11 cellular contexts compared by ENCODE assay signal in genomic region chr1:24417681-24418080, GRCh38. TPM values are rescaled to one million over a fixed set of nuclear protein-coding genes. Genes with fewer than 3 reads are reported as not detected.
DNase-seq lines count a peak whose midpoint lies in the region; ATAC-seq, FAIRE-seq and TF ChIP-seq lines count a peak whose summit lies in the region.
"Had no signal": no experiment of that assay in that cellular context is flagged by ENCODE, and none has a peak within 500 bp of the region (broad histone marks: within the 10 kb centered on the region; RNA-seq: fewer than 3 reads in every experiment).

No MANE protein-coding gene starts in this region.

- H3K36me3 Mint-ChIP-seq in CD4-positive, alpha-beta T cell (ENCODE audit: low read depth), result peaks cover 65% of the 10 kb centered on the region

- peaks cover 48% of the 10 kb centered on the region for H3K79me2 ChIP-seq in Karpas-422 (ENCODE audit: low read length)

- H3K9me3 Mint-ChIP-seq in CD4-positive, alpha-beta T cell, result no peaks in the 10 kb centered on the region
- H3K9me3 Mint-ChIP-seq: naive B cell had no signal

- peak overlapping the region; percentile 81; the same call in 1 of the 2 replicates for H3K4me3 ChIP-seq in Karpas-422 (ENCODE audit: low read length)
- H3K4me3 ChIP-seq in muscle layer of duodenum (ENCODE audit: low read depth in 1 of 2, low read length in 2 of 2), result peak overlapping the region; percentile 13 to 95
- H3K4me3 ChIP-seq in dorsolateral prefrontal cortex, result peak overlapping the region in 15 of 59 donors; percentile 14 to 87 (median 79)
- H3K4me3 ChIP-seq in pancreas, result no peak overlapping the region

- peak overlapping the region; percentile 72 for H3K9ac ChIP-seq in Karpas-422 (ENCODE audit: low read length)

- peaks cover 82% of the 10 kb centered on the region for H3K4me1 Mint-ChIP-seq in CD4-positive, alpha-beta T cell (ENCODE audit: low read depth)

- no peak overlapping the region for H3K27ac ChIP-seq in CD4-positive, alpha-beta T cell (ENCODE audit: low read depth, low read length)
- H3K27ac ChIP-seq in Karpas-422 (ENCODE audit: low read length) (no peak overlapping the region), muscle layer of duodenum (ENCODE audit: low read length) (peak overlapping the region; percentile 57), dorsolateral prefrontal cortex (peak overlapping the region in 25 of 59 donors; percentile 5 to 90 (median 80)), pancreas (no peak overlapping the region)
- H3K27ac ChIP-seq: WERI-Rb-1 had no signal

- no peak for ATAC-seq in CD4-positive, alpha-beta T cell (ENCODE audit: poor library complexity)
- ATAC-seq in HG03378 (IDR thresholded peaks at IDR 0.05; ENCODE audit: unreplicated experiment) (no peak), pancreas (no peak)

- no peaks in the 10 kb centered on the region for H3K9me3 ChIP-seq in CD4-positive, alpha-beta T cell (ENCODE audit: control insufficient read depth, low read length)
- H3K9me3 ChIP-seq in Karpas-422 (ENCODE audit: low read length) (no peaks in the 10 kb centered on the region), muscle layer of duodenum (ENCODE audit: control insufficient read depth in 1 of 2, low read length in 2 of 2) (no peaks in the 10 kb centered on the region), pancreas (no peaks in the 10 kb centered on the region)

- H2AFZ ChIP-seq in Karpas-422 (ENCODE audit: low read length), result no peak overlapping the region

- H3K27me3 ChIP-seq in CD4-positive, alpha-beta T cell (ENCODE audit: control insufficient read depth, insufficient read depth, low read length), result no peaks in the 10 kb centered on the region
- no peaks in the 10 kb centered on the region for H3K27me3 ChIP-seq in Karpas-422 (ENCODE audit: low read length)
- H3K27me3 ChIP-seq in muscle layer of duodenum (ENCODE audit: low read depth, low read length), result no peaks in the 10 kb centered on the region
- H3K27me3 ChIP-seq in dorsolateral prefrontal cortex, result no peaks in the 10 kb centered on the region
- no peaks in the 10 kb centered on the region for H3K27me3 ChIP-seq in pancreas

- POLR2A ChIA-PET in CD4-positive, alpha-beta T cell (lab: Charles Lee), result interaction anchor here (1.8 to 8.9 kb wide), 4 partner anchors 9 to 88 kb away, joined by 4 to 205 read pairs (median 30); partner anchors contain the start of gene RCAN3

- intact Hi-C loops in CD4-positive, alpha-beta T cell (cut with DNase I, micrococcal nuclease), result loop anchor here (2.0 to 5.0 kb wide), 6 partner anchors 65 to 220 kb away; partner anchors contain the start of gene RCAN3 (in 1 of the 2)
- intact Hi-C loops in dorsolateral prefrontal cortex (cut with DNase I), result loop anchor here (2.0 to 10.0 kb wide), 4 partner anchors 19 to 225 kb away; partner anchors contain the start of genes RCAN3 (in 1 of the 2) and SRRM1 (in 1 of the 2)
- intact Hi-C loops in pancreas (cut with DNase I), result loop anchor here in 1 of 3 donors (10.0 kb wide), 1 partner anchor 217 kb away; no protein-coding TSS in a partner anchor

- DNase-seq in CD4-positive, alpha-beta T cell, result no peak
- no peak for DNase-seq in Karpas-422
- DNase-seq in astrocyte of the hippocampus (ENCODE audit: low read depth, low spot score), result peak; percentile 44
- no peak for DNase-seq in dorsolateral prefrontal cortex
- DNase-seq in pancreas, result no peak
- no peak for DNase-seq in DMS 273 treated with DMSO at 0.1 percent for 48 hours (lab: John Stamatoyannopoulos, UW)
- DNase-seq: naive B cell; stimulated activated CD4-positive, alpha-beta T cell treated with anti-CD3 and anti-CD28 coated beads, Interleukin-1b, Interleukin-23, amount 100 ng/mL, for 48 hours; WERI-Rb-1 had no signal

- H3K9me2 ChIP-seq in Karpas-422 (replicated peaks; ENCODE audit: insufficient read depth, low read length), result no peaks in the 10 kb centered on the region

- H3K4me3 Mint-ChIP-seq in CD4-positive, alpha-beta T cell, result peak overlapping the region; percentile 97

- no peak for FAIRE-seq in pancreas (lab: Jason Lieb, UNC)

- CTCF ChIA-PET in CD4-positive, alpha-beta T cell (lab: Charles Lee), result interaction anchor here (1.1 to 1.5 kb wide), 2 partner anchors 64 to 170 kb away, joined by 3 to 5 read pairs; no protein-coding TSS in a partner anchor

- 0 out of 2 replicates have a peak, but pooled peaks cover 8% of the 10 kb centered on the region for H3K36me3 ChIP-seq in Karpas-422 (ENCODE audit: insufficient read depth, low read length)
- peaks cover 9 to 20% of the 10 kb centered on the region in 2 donors for H3K36me3 ChIP-seq in muscle layer of duodenum (ENCODE audit: control insufficient read depth in 1 of 2, insufficient read depth in 2 of 2, low read length in 2 of 2)
- peaks cover 0 to 26% (median 0%) of the 10 kb centered on the region in 3 donors for H3K36me3 ChIP-seq in pancreas

- no peaks in the 10 kb centered on the region for H4K20me1 ChIP-seq in Karpas-422 (ENCODE audit: insufficient read depth, low read depth, low read length)

- 44 to 62% methylated on average over 1 of the region's 1 CpG for WGBS in pancreas, 2 donors

- H3K4me2 ChIP-seq in Karpas-422 (ENCODE audit: low read depth, low read length, poor library complexity, severe bottlenecking), result peak overlapping the region; percentile 81

- H3K27me3 Mint-ChIP-seq in CD4-positive, alpha-beta T cell, result no peaks in the 10 kb centered on the region
- H3K27me3 Mint-ChIP-seq: naive B cell had no signal

- peak overlapping the region; percentile 91 for H3K27ac Mint-ChIP-seq in CD4-positive, alpha-beta T cell

- no peak for TF ChIP-seq CTCF in CD4-positive, alpha-beta T cell (IDR thresholded peaks at IDR 0.05)
- TF ChIP-seq CTCF in dorsolateral prefrontal cortex (IDR thresholded peaks at IDR 0.05 in 54 of 56, conservative IDR thresholded peaks at IDR 0.05 in 2 of 56; ENCODE audit: low read depth in 1 of 56, partially characterized antibody in 56 of 56), result no peak
- no peak for TF ChIP-seq CTCF in pancreas (IDR thresholded peaks at IDR 0.05)

- H3K4me1 ChIP-seq in Karpas-422 (ENCODE audit: low read length) (peaks cover 33% of the 10 kb centered on the region), muscle layer of duodenum (ENCODE audit: control insufficient read depth in 1 of 2, insufficient read depth in 2 of 2, low read length in 2 of 2) (peaks cover 5 to 14% of the 10 kb centered on the region in 2 donors), pancreas (peaks cover 17 to 39% (median 32%) of the 10 kb centered on the region in 3 donors)

RNA-seq across cellular contexts. Expression of gene NIPAL3, which starts 2.1 kb away (rescaled TPM):
- total RNA-seq in CD4-positive, alpha-beta T cell, result 10 to 100 TPM; 26.3 to 29.8 TPM
- 22.7 and 40.8 TPM in 2 replicates for total RNA-seq in Karpas-422 (2014; rRNA removed; shearing (Covaris generic); ENCODE audit: low replicate concordance)
- total RNA-seq in dorsolateral prefrontal cortex, result 100 to 1,000 TPM in 69 of 120 experiments, 10 to 100 TPM in 51; 61.8 to 202 (median 104) TPM
- 10 to 100 TPM; 16.1 to 25.4 (median 19.3) TPM for total RNA-seq in pancreas
- polyA plus RNA-seq in pancreas, result 1 to 10 TPM; 7.2 to 8.5 TPM

RNA-seq across cellular contexts. Expression of gene STPG1, which starts 4.1 kb away (rescaled TPM):
- 1 to 10 TPM; 1.8 to 2.4 TPM for total RNA-seq in CD4-positive, alpha-beta T cell
- 3.5 and 9.2 TPM in 2 replicates for total RNA-seq in Karpas-422 (2014; rRNA removed; shearing (Covaris generic); ENCODE audit: low replicate concordance)
- total RNA-seq in dorsolateral prefrontal cortex (10 to 100 TPM; 16.1 to 37.3 (median 24.7) TPM), pancreas (1 to 10 TPM; 2.7 to 6.3 (median 3.3) TPM)
- polyA plus RNA-seq in pancreas, result 1 to 10 TPM; 3.6 to 4.5 TPM

Comparison
In these comparisons a context has a peak if more than half of its experiments do, and no peak if none do; other contexts are left out.
1. H3K4me3 ChIP-seq: peak in Karpas-422 (single experiment) and muscle layer of duodenum (2 of 2); none in pancreas (0 of 4).